In genomic region chr7:74294191-74294998, GRCh38 we compare ENCODE assay signal across 12 cellular contexts. TPM values are rescaled to one million over a fixed set of nuclear protein-coding genes. Genes with fewer than 3 reads are reported as not detected.
A peak's percentile ranks its signal among the peaks of the same experiment; 100 is the strongest.
DNase-seq lines count a peak whose midpoint lies in the region; ATAC-seq and TF ChIP-seq lines count a peak whose summit lies in the region.
"Had no signal": no experiment of that assay in that cellular context is flagged by ENCODE, and none has a peak within 500 bp of the region (broad histone marks: within the 10 kb centered on the region; RNA-seq: fewer than 3 reads in every experiment).

No MANE protein-coding gene starts in this region.

- no peaks in the 10 kb centered on the region for H3K36me3 ChIP-seq in thyroid gland

- no peaks in the 10 kb centered on the region for H3K9me3 ChIP-seq in thyroid gland

- intact Hi-C loops in thyroid gland (cut with DNase I) = loop anchor here (5.0 kb wide), 1 partner anchor 37 kb away; no protein-coding TSS in a partner anchor

- no peaks in the 10 kb centered on the region for H3K27me3 ChIP-seq in thyroid gland

- no peak for TF ChIP-seq CTCF in HFFc6 (IDR thresholded peaks at IDR 0.05)
- TF ChIP-seq CTCF in coronary artery (IDR thresholded peaks at IDR 0.05) = no peak
- TF ChIP-seq CTCF in thyroid gland (IDR thresholded peaks at IDR 0.05) = no peak

- 61 to 62% methylated on average over 16 to 17 of the region's 17 CpGs for WGBS in thyroid gland, 2 donors

- peak overlapping the region; percentile 9; the same call in 1 of the 2 replicates for H3K4me3 Mint-ChIP-seq in HFFc6

- no peak for TF ChIP-seq POLR2A in thyroid gland (IDR thresholded peaks at IDR 0.05)

- peaks cover 42% of the 10 kb centered on the region for H3K4me1 Mint-ChIP-seq in HFFc6 (ENCODE audit: low read depth)

- peaks cover 8 to 17% of the 10 kb centered on the region in 2 donors for H3K4me1 ChIP-seq in thyroid gland

- H3K36me3 Mint-ChIP-seq in HFFc6 (ENCODE audit: low read depth) = peaks cover 14% of the 10 kb centered on the region; the same call in 1 of the 2 replicates

- in situ Hi-C loops in KBM-7 (cut with MboI; ENCODE audit: low pct_unique_long_range_greater_than_20kb, low sequenced_read_pairs) = no loop called here

- no peaks in the 10 kb centered on the region for H3K9me3 Mint-ChIP-seq in HFFc6

- no peaks in the 10 kb centered on the region; the same call in 1 of the 2 replicates for H3K27me3 Mint-ChIP-seq in HFFc6 (ENCODE audit: insufficient read depth)

- DNase-seq in HFFc6 (no peak), coronary artery (ENCODE audit: low spot score) (no peak), left lobe of liver (ENCODE audit: low spot score) (no peak), thyroid gland (no peak), KBM-7 (no peak), A172 (ENCODE audit: low spot score) (no peak)
- DNase-seq in activated CD4-positive, alpha-beta T cell treated with anti-CD3 and anti-CD28 coated beads for 4 hours = no peak
- DNase-seq: activated gamma-delta T cell; MM.1S; PC-3; stimulated activated CD4-positive, alpha-beta T cell treated with anti-CD3 and anti-CD28 coated beads, Interleukin-12 subunit alpha, Interleukin-12 subunit beta, amount 100 ng/mL, for 4 hours had no signal

- peak overlapping the region; percentile 69; the same call in 1 of the 2 replicates for H3K27ac Mint-ChIP-seq in HFFc6

- peak; percentile 9 for ATAC-seq in left lobe of liver
- ATAC-seq in HG03280 (IDR thresholded peaks at IDR 0.05; ENCODE audit: unreplicated experiment) = no peak
- ATAC-seq: PC-3 had no signal

- H3K4me3 ChIP-seq in coronary artery = peak overlapping the region; percentile 1
- H3K4me3 ChIP-seq in thyroid gland (replicated peaks in 1 of 3) = no peak overlapping the region

- H3K27ac ChIP-seq in coronary artery (peak overlapping the region in 1 of 2 donors; percentile 38), thyroid gland (peak overlapping the region in 2 of 3 donors; percentile 38)

RNA-seq across cellular contexts. Expression of gene CLIP2, which starts 5.2 kb away (rescaled TPM):
- total RNA-seq in HFFc6 (2021; fragmentation: NEBNext Ultra II Directional; extraction: Animal tissue kit (Norgen Biotek cat#: 25700)) = 10 to 100 TPM; 27.9 to 37.5 (median 34.5) TPM
- total RNA-seq in left lobe of liver (5.4 TPM), thyroid gland (10 to 100 TPM in 1 of 4 donors, 1 to 10 TPM in 3; 4.4 to 16.5 (median 6.7) TPM)
- total RNA-seq in A172 (2014; rRNA removed; shearing (Covaris generic)) = 43.9 and 47.4 TPM in 2 replicates

RNA-seq across cellular contexts. Expression of gene RFC2, which starts 40.2 kb away (rescaled TPM):
- total RNA-seq in HFFc6 (2021; fragmentation: NEBNext Ultra II Directional; extraction: Animal tissue kit (Norgen Biotek cat#: 25700)) = 10 to 100 TPM; 16.8 to 37.7 (median 34.0) TPM
- 11.3 TPM for total RNA-seq in left lobe of liver
- total RNA-seq in thyroid gland = 10 to 100 TPM; 11.4 to 16.8 (median 14.0) TPM
- total RNA-seq in A172 (2014; rRNA removed; shearing (Covaris generic)) = 99.1 and 138 TPM in 2 replicates
